Comparison of ENCODE assay signal across 19 cellular contexts in genomic region chr14:55352201-55352600, GRCh38. TPM values are rescaled to one million over a fixed set of nuclear protein-coding genes. Genes with fewer than 3 reads are reported as not detected.
DNase-seq lines count a peak whose midpoint lies in the region; ATAC-seq and TF ChIP-seq lines count a peak whose summit lies in the region.
"Had no signal": no experiment of that assay in that cellular context is flagged by ENCODE, and none has a peak within 500 bp of the region (broad histone marks: within the 10 kb centered on the region; RNA-seq: fewer than 3 reads in every experiment).

No MANE protein-coding gene starts in this region.

- H3K27me3 Mint-ChIP-seq in natural killer cell (ENCODE audit: low read depth in 2 of 2) (no peaks in the 10 kb centered on the region), T-helper 17 cell (no peaks in the 10 kb centered on the region), osteocyte (ENCODE audit: unreplicated experiment) (no peaks in the 10 kb centered on the region)
- no peaks in the 10 kb centered on the region for H3K27me3 Mint-ChIP-seq in natural killer cell treated with Interleukin-12 subunit alpha and Interleukin-12 subunit beta and Interleukin-15 and Interleukin-18, amount 100 ng/mL, for 72 hours

- no peak overlapping the region for H2AFZ ChIP-seq in PC-9

- H3K36me3 Mint-ChIP-seq in natural killer cell (peaks cover 6% of the 10 kb centered on the region), T-helper 17 cell (ENCODE audit: low read depth) (peaks cover 5% of the 10 kb centered on the region), osteocyte (ENCODE audit: unreplicated experiment) (peaks cover 11% of the 10 kb centered on the region)
- peaks cover 5% of the 10 kb centered on the region for H3K36me3 Mint-ChIP-seq in natural killer cell treated with Interleukin-12 subunit alpha and Interleukin-12 subunit beta and Interleukin-15 and Interleukin-18, amount 100 ng/mL, for 72 hours

- POLR2A ChIA-PET in PC-9 (lab: Charles Lee; ENCODE audit: unreplicated experiment): no interaction called here

- CTCF ChIA-PET in PC-9 (lab: Charles Lee): interaction anchor here (0.6 kb wide), 1 partner anchor 39 kb away, joined by 3 read pairs; no protein-coding TSS in a partner anchor

- H3K4me2 ChIP-seq in PC-9: no peak overlapping the region
- H3K4me2 ChIP-seq: BLaER1, SK-N-SH had no signal

- no peaks in the 10 kb centered on the region for H3K9me2 ChIP-seq in PC-9 (ENCODE audit: insufficient read depth)
- H3K9me2 ChIP-seq: SK-N-SH had no signal

- H3K27ac Mint-ChIP-seq in natural killer cell: peak overlapping the region; percentile 90
- peak overlapping the region in 1 of 2 donors; percentile 80 for H3K27ac Mint-ChIP-seq in natural killer cell treated with Interleukin-12 subunit alpha and Interleukin-12 subunit beta and Interleukin-15 and Interleukin-18, amount 100 ng/mL, for 72 hours
- peak overlapping the region; percentile 94 for H3K27ac Mint-ChIP-seq in T-helper 17 cell
- no peak overlapping the region for H3K27ac Mint-ChIP-seq in osteocyte (ENCODE audit: unreplicated experiment)

- 0 out of 2 replicates have a peak, but pooled peaks cover 4% of the 10 kb centered on the region for H3K36me3 ChIP-seq in PC-9 (ENCODE audit: low read depth)

- BruUV-seq in PC-9 (replicated peaks; lab: Mats Ljungman, UMichigan): no TSS peak

- no peaks in the 10 kb centered on the region for H3K27me3 ChIP-seq in PC-9 (ENCODE audit: insufficient read depth, low read depth)
- H3K27me3 ChIP-seq: BLaER1 had no signal

- ATAC-seq in natural killer cell: no peak
- ATAC-seq in natural killer cell treated with Interleukin-12 subunit alpha and Interleukin-12 subunit beta and Interleukin-15 and Interleukin-18, amount 100 ng/mL, for 72 hours: no peak
- ATAC-seq in T-helper 17 cell: no peak
- no peak for ATAC-seq in HG03159 (IDR thresholded peaks at IDR 0.05; ENCODE audit: unreplicated experiment)

- H3K4me3 ChIP-seq in PC-9: no peak overlapping the region
- H3K4me3 ChIP-seq: BLaER1 had no signal

- no peaks in the 10 kb centered on the region for H3F3A ChIP-seq in PC-9 (ENCODE audit: insufficient read depth, low read depth)

- H3K9me3 Mint-ChIP-seq in natural killer cell (no peaks in the 10 kb centered on the region), osteocyte (ENCODE audit: unreplicated experiment) (no peaks in the 10 kb centered on the region)
- H3K9me3 Mint-ChIP-seq in natural killer cell treated with Interleukin-12 subunit alpha and Interleukin-12 subunit beta and Interleukin-15 and Interleukin-18, amount 100 ng/mL, for 72 hours: no peaks in the 10 kb centered on the region

- H3K4me1 ChIP-seq in PC-9 (replicated peaks; ENCODE audit: insufficient read depth): no peaks in the 10 kb centered on the region

- no peaks in the 10 kb centered on the region for H3K9me3 ChIP-seq in T-helper 17 cell (ENCODE audit: control insufficient read depth, low read length, poor library complexity, severe bottlenecking)
- H3K9me3 ChIP-seq in PC-9 (ENCODE audit: insufficient read depth, low read depth): no peaks in the 10 kb centered on the region
- H3K9me3 ChIP-seq: BLaER1, SK-N-SH had no signal

- intact Hi-C loops in natural killer cell (cut with micrococcal nuclease) (no loop called here), PC-9 (cut with micrococcal nuclease; ENCODE audit: unreplicated experiment) (no loop called here)

- TF ChIP-seq CTCF in natural killer cell (IDR thresholded peaks at IDR 0.05) (no peak), osteocyte (IDR thresholded peaks at IDR 0.05) (no peak), PC-9 (conservative IDR thresholded peaks at IDR 0.05) (no peak)

- H4K20me1 ChIP-seq in PC-9 (ENCODE audit: insufficient read depth): no peaks in the 10 kb centered on the region

- peaks cover 10% of the 10 kb centered on the region for H3K79me2 ChIP-seq in PC-9 (ENCODE audit: low read depth)

- H3K4me1 Mint-ChIP-seq in natural killer cell: peaks cover 33 to 43% of the 10 kb centered on the region in 2 donors
- peaks cover 17 to 25% of the 10 kb centered on the region in 2 donors for H3K4me1 Mint-ChIP-seq in natural killer cell treated with Interleukin-12 subunit alpha and Interleukin-12 subunit beta and Interleukin-15 and Interleukin-18, amount 100 ng/mL, for 72 hours (ENCODE audit: low read depth in 2 of 2)
- peaks cover 29% of the 10 kb centered on the region for H3K4me1 Mint-ChIP-seq in T-helper 17 cell
- no peaks in the 10 kb centered on the region for H3K4me1 Mint-ChIP-seq in osteocyte (ENCODE audit: unreplicated experiment)

- DNase-seq in natural killer cell (no peak), T-helper 17 cell (no peak), osteocyte (ENCODE audit: extremely low spot score, unreplicated experiment) (peak; percentile 54), epidermal melanocyte (ENCODE audit: insufficient read length, low spot score) (no peak), PC-9 (no peak)
- no peak for DNase-seq in natural killer cell treated with Interleukin-12 subunit alpha and Interleukin-12 subunit beta and Interleukin-15 and Interleukin-18, amount 100 ng/mL, for 72 hours (ENCODE audit: low spot score)
- DNase-seq: DMS53, GDM1, Karpas-422, MV-4-11, NCI-H1417, NCI-H1694 treated with DMSO at 0.1 percent for 48 hours, NCI-H446 treated with DMSO at 0.1 percent for 48 hours, NCI-H69, SHP77 treated with DMSO at 0.1 percent for 48 hours, SK-N-SH had no signal

- H3K4me3 Mint-ChIP-seq in natural killer cell (no peak overlapping the region), T-helper 17 cell (no peak overlapping the region), osteocyte (ENCODE audit: unreplicated experiment) (no peak overlapping the region)
- no peak overlapping the region for H3K4me3 Mint-ChIP-seq in natural killer cell treated with Interleukin-12 subunit alpha and Interleukin-12 subunit beta and Interleukin-15 and Interleukin-18, amount 100 ng/mL, for 72 hours

- no peak overlapping the region for H3K27ac ChIP-seq in PC-9
- H3K27ac ChIP-seq: BLaER1, RWPE1 had no signal

RNA-seq across cellular contexts. Expression of gene ATG14, which starts 59.4 kb away (rescaled TPM):
- total RNA-seq in natural killer cell: 10 to 100 TPM; 18.1 to 23.1 (median 20.5) TPM
- 1 to 10 TPM; 7.2 to 7.3 TPM for total RNA-seq in natural killer cell treated with Interleukin-12 subunit alpha and Interleukin-12 subunit beta and Interleukin-15 and Interleukin-18, amount 100 ng/mL, for 72 hours
- total RNA-seq in T-helper 17 cell: 10 to 100 TPM; 16.3 to 21.7 TPM
- total RNA-seq in osteocyte: 13.8 and 14.5 TPM in 2 replicates
- total RNA-seq in PC-9 (2021): 13.6 and 14.6 TPM in 2 replicates
